In genomic region chr3:160390554-160391138, GRCh38 we compare ENCODE assay signal across 28 cellular contexts. TPM values are rescaled to one million over a fixed set of nuclear protein-coding genes. Genes with fewer than 3 reads are reported as not detected.
DNase-seq lines count a peak whose midpoint lies in the region; ATAC-seq and TF ChIP-seq lines count a peak whose summit lies in the region.
"Had no signal": no experiment of that assay in that cellular context is flagged by ENCODE, and none has a peak within 500 bp of the region (broad histone marks: within the 10 kb centered on the region; RNA-seq: fewer than 3 reads in every experiment).

No MANE protein-coding gene starts in this region.

- H3K27ac ChIP-seq in cardiac muscle cell (peak overlapping the region; percentile 43), hepatocyte (no peak overlapping the region)
- H3K27ac ChIP-seq: adrenal gland, epithelial cell of prostate, lower lobe of right lung, Peyer's patch, tibial nerve had no signal

- no peaks in the 10 kb centered on the region for H3K9me2 ChIP-seq in hepatocyte (replicated peaks; ENCODE audit: insufficient read depth)

- no peaks in the 10 kb centered on the region for H3K9me3 ChIP-seq in cardiac muscle cell (ENCODE audit: low read depth)
- H3K9me3 ChIP-seq in hepatocyte (ENCODE audit: low read depth): no peaks in the 10 kb centered on the region
- H3K9me3 ChIP-seq: adrenal gland, lower lobe of right lung, mucosa of descending colon, Peyer's patch, tibial nerve had no signal

- no peaks in the 10 kb centered on the region for H3K36me3 ChIP-seq in cardiac muscle cell
- no peaks in the 10 kb centered on the region for H3K36me3 ChIP-seq in hepatocyte (replicated peaks; ENCODE audit: insufficient read depth, low read depth)
- H3K36me3 ChIP-seq: adrenal gland, lower lobe of right lung, Peyer's patch, tibial nerve had no signal

- H4K20me1 ChIP-seq in hepatocyte (ENCODE audit: insufficient read depth, poor library complexity, severe bottlenecking): no peaks in the 10 kb centered on the region

- no peak overlapping the region for H3K4me3 ChIP-seq in cardiac muscle cell
- H3K4me3 ChIP-seq in hepatocyte: no peak overlapping the region
- H3K4me3 ChIP-seq: adrenal gland, lower lobe of right lung, mucosa of descending colon, Peyer's patch, tibial nerve had no signal

- peaks cover 9% of the 10 kb centered on the region for H3K4me1 ChIP-seq in cardiac muscle cell (ENCODE audit: low read depth)
- no peaks in the 10 kb centered on the region for H3K4me1 ChIP-seq in hepatocyte (ENCODE audit: insufficient read depth)
- H3K4me1 ChIP-seq: adrenal gland, lower lobe of right lung, Peyer's patch, tibial nerve had no signal

- H3K36me3 Mint-ChIP-seq in stimulated activated naive B cell treated with anti-CD40 and anti-IgM and Interleukin-4, amounts not matched to agents 10 μg/mL and 1 μg/mL and 100 μg/mL, for 72 hours: peaks cover 8 to 14% of the 10 kb centered on the region in 2 donors
- H3K36me3 Mint-ChIP-seq: natural killer cell treated with Interleukin-12 subunit alpha and Interleukin-12 subunit beta and Interleukin-15 and Interleukin-18, amount 100 ng/mL, for 72 hours had no signal

- H3K4me2 ChIP-seq in hepatocyte: no peak overlapping the region

- no peaks in the 10 kb centered on the region for H3K9me3 Mint-ChIP-seq in stimulated activated naive B cell treated with anti-CD40 and anti-IgM and Interleukin-4, amounts not matched to agents 10 μg/mL and 1 μg/mL and 100 μg/mL, for 72 hours
- H3K9me3 Mint-ChIP-seq: activated naive CD4-positive, alpha-beta T cell treated with anti-CD3 and anti-CD28 coated beads for 36 hours; activated T-helper 1 cell treated with anti-CD3 and anti-CD28 coated beads, Interleukin-12 subunit alpha, Interleukin-12 subunit beta, Interleukin-2, Interleukin-4 antibody, amounts not matched to agents 30 ng/mL and 10 ng/mL and 1 ng/mL, durations not matched to agents 14 hours and 24 hours and 36 hours; brain; CD8-positive, alpha-beta memory T cell; H9; natural killer cell treated with Interleukin-12 subunit alpha and Interleukin-12 subunit beta and Interleukin-15 and Interleukin-18, amount 100 ng/mL, for 72 hours had no signal

- H2AFZ ChIP-seq in hepatocyte: no peak overlapping the region

- no peaks in the 10 kb centered on the region for H3K27me3 Mint-ChIP-seq in stimulated activated naive B cell treated with anti-CD40 and anti-IgM and Interleukin-4, amounts not matched to agents 10 μg/mL and 1 μg/mL and 100 μg/mL, for 72 hours
- H3K27me3 Mint-ChIP-seq: activated CD4-positive, alpha-beta T cell treated with anti-CD3 and anti-CD28 coated beads, Interleukin-2, amount 10 ng/mL, durations not matched to agents 7 days and 5 days; brain; CD8-positive, alpha-beta memory T cell; natural killer cell treated with Interleukin-12 subunit alpha and Interleukin-12 subunit beta and Interleukin-15 and Interleukin-18, amount 100 ng/mL, for 72 hours had no signal

- H3K4me1 Mint-ChIP-seq in stimulated activated naive B cell treated with anti-CD40 and anti-IgM and Interleukin-4, amounts not matched to agents 10 μg/mL and 1 μg/mL and 100 μg/mL, for 72 hours: peaks cover 1 to 6% of the 10 kb centered on the region in 2 donors

- TF ChIP-seq CTCF in cardiac muscle cell (IDR thresholded peaks at IDR 0.05; ENCODE audit: low read depth, low read length) (no peak), hepatocyte (IDR thresholded peaks at IDR 0.05; ENCODE audit: poor library complexity) (no peak)

- intact Hi-C loops in Right ventricle myocardium inferior (cut with DNase I): no loop called here

- H3K27me3 ChIP-seq in cardiac muscle cell: no peaks in the 10 kb centered on the region
- H3K27me3 ChIP-seq in hepatocyte: no peaks in the 10 kb centered on the region
- H3K27me3 ChIP-seq: adrenal gland, Peyer's patch, tibial nerve had no signal

- H3K27ac Mint-ChIP-seq in stimulated activated naive B cell treated with anti-CD40 and anti-IgM and Interleukin-4, amounts not matched to agents 10 μg/mL and 1 μg/mL and 100 μg/mL, for 72 hours: no peak overlapping the region
- H3K27ac Mint-ChIP-seq: activated CD4-positive, alpha-beta T cell treated with anti-CD3 and anti-CD28 coated beads, Interleukin-2, amount 10 ng/mL, durations not matched to agents 7 days and 5 days; activated naive CD4-positive, alpha-beta T cell treated with anti-CD3 and anti-CD28 coated beads for 36 hours; activated T-helper 1 cell treated with anti-CD3 and anti-CD28 coated beads, Interleukin-12 subunit alpha, Interleukin-12 subunit beta, Interleukin-2, Interleukin-4 antibody, amounts not matched to agents 30 ng/mL and 10 ng/mL and 1 ng/mL, durations not matched to agents 14 hours and 24 hours and 36 hours; brain; CD8-positive, alpha-beta memory T cell; natural killer cell treated with Interleukin-12 subunit alpha and Interleukin-12 subunit beta and Interleukin-15 and Interleukin-18, amount 100 ng/mL, for 72 hours had no signal

- peaks cover 33% of the 10 kb centered on the region for H3K79me2 ChIP-seq in hepatocyte

- ATAC-seq in Right ventricle myocardium inferior: no peak
- ATAC-seq in HG02884 (IDR thresholded peaks at IDR 0.05; ENCODE audit: unreplicated experiment): peak; percentile 59
- ATAC-seq in HG03520 (IDR thresholded peaks at IDR 0.05; ENCODE audit: unreplicated experiment): peak; percentile 63
- ATAC-seq in GM19328 (IDR thresholded peaks at IDR 0.05; ENCODE audit: unreplicated experiment): no peak
- ATAC-seq in stimulated activated naive B cell treated with anti-CD40 and anti-IgM and Interleukin-4, amounts not matched to agents 10 μg/mL and 1 μg/mL and 100 μg/mL, for 72 hours (replicated peaks): no peak
- ATAC-seq: mucosa of descending colon; natural killer cell treated with Interleukin-12 subunit alpha and Interleukin-12 subunit beta and Interleukin-15 and Interleukin-18, amount 100 ng/mL, for 72 hours had no signal

- WGBS in hepatocyte (ENCODE audit: low lambda C conversion rate, missing lambda C conversion rate): 89% methylated on average over 3 of the region's 3 CpGs

- H3K4me3 Mint-ChIP-seq in stimulated activated naive B cell treated with anti-CD40 and anti-IgM and Interleukin-4, amounts not matched to agents 10 μg/mL and 1 μg/mL and 100 μg/mL, for 72 hours: no peak overlapping the region
- H3K4me3 Mint-ChIP-seq: activated CD4-positive, alpha-beta T cell treated with anti-CD3 and anti-CD28 coated beads, Interleukin-2, amount 10 ng/mL, durations not matched to agents 7 days and 5 days; activated naive CD4-positive, alpha-beta T cell treated with anti-CD3 and anti-CD28 coated beads for 36 hours; activated T-helper 1 cell treated with anti-CD3 and anti-CD28 coated beads, Interleukin-12 subunit alpha, Interleukin-12 subunit beta, Interleukin-2, Interleukin-4 antibody, amounts not matched to agents 30 ng/mL and 10 ng/mL and 1 ng/mL, durations not matched to agents 14 hours and 24 hours and 36 hours; brain; CD8-positive, alpha-beta memory T cell; H9; natural killer cell treated with Interleukin-12 subunit alpha and Interleukin-12 subunit beta and Interleukin-15 and Interleukin-18, amount 100 ng/mL, for 72 hours had no signal

- DNase-seq in cardiac muscle cell (ENCODE audit: low read depth in 1 of 2, low spot score in 1 of 2) (no peak), Right ventricle myocardium inferior (ENCODE audit: missing footprints) (no peak), putamen (ENCODE audit: low spot score) (no peak), hepatocyte (ENCODE audit: low spot score) (no peak)
- DNase-seq in stimulated activated naive B cell treated with anti-CD40 and anti-IgM and Interleukin-4, amounts not matched to agents 10 μg/mL and 1 μg/mL and 100 μg/mL, for 72 hours: no peak
- DNase-seq: activated CD4-positive, alpha-beta T cell treated with anti-CD3 and anti-CD28 coated beads, Interleukin-2, amount 10 ng/mL, durations not matched to agents 7 days and 5 days; activated naive CD4-positive, alpha-beta T cell treated with anti-CD3 and anti-CD28 coated beads for 36 hours; adrenal gland; CD8-positive, alpha-beta memory T cell; effector CD8-positive, alpha-beta T cell; H9; lower lobe of right lung; mucosa of descending colon; NCI-H1105 treated with DMSO at 0.1 percent for 48 hours; NCI-H2029; NCI-H226; NCI-H69; Peyer's patch; stimulated activated CD4-positive, alpha-beta T cell treated with anti-CD3 and anti-CD28 coated beads, Interleukin-2, amount 100 ng/mL, for 24 hours had no signal

RNA-seq across cellular contexts. Expression of gene IFT80, which starts 8.4 kb away (rescaled TPM):
- 30.1 and 42.5 TPM in 2 replicates for total RNA-seq in cardiac muscle cell
- 24.1 and 25.0 TPM in 2 replicates for polyA plus RNA-seq in cardiac muscle cell
- total RNA-seq in Right ventricle myocardium inferior: 8.9 TPM
- total RNA-seq in hepatocyte: 43.3 and 48.2 TPM in 2 replicates
- 13.5 and 19.2 TPM in 2 replicates for polyA plus RNA-seq in hepatocyte

RNA-seq across cellular contexts. Expression of gene SMC4, which starts 8.8 kb away (rescaled TPM):
- total RNA-seq in cardiac muscle cell: 33.3 and 91.6 TPM in 2 replicates
- polyA plus RNA-seq in cardiac muscle cell: 63.0 and 142 TPM in 2 replicates
- 20.1 TPM for total RNA-seq in Right ventricle myocardium inferior
- total RNA-seq in hepatocyte: 47.3 and 49.6 TPM in 2 replicates
- 55.4 and 59.7 TPM in 2 replicates for polyA plus RNA-seq in hepatocyte

RNA-seq across cellular contexts. Expression of gene TRIM59, which starts 58.9 kb away (rescaled TPM):
- total RNA-seq in cardiac muscle cell (3.2 and 15.5 TPM in 2 replicates), Right ventricle myocardium inferior (0.73 TPM), hepatocyte (9.8 and 14.0 TPM in 2 replicates)
- polyA plus RNA-seq in cardiac muscle cell (11.1 and 32.3 TPM in 2 replicates), hepatocyte (4.6 and 6.4 TPM in 2 replicates)
- total RNA-seq: G401 had no signal

Comparison
In these comparisons a context has a peak if more than half of its experiments do, and no peak if none do; other contexts are left out.
1. ATAC-seq: peak in HG02884 (single experiment) and HG03520 (single experiment); none in Right ventricle myocardium inferior (single experiment), GM19328 (single experiment) and stimulated activated naive B cell treated with anti-CD40 and anti-IgM and Interleukin-4, amounts not matched to agents 10 μg/mL and 1 μg/mL and 100 μg/mL, for 72 hours (0 of 2).